17 cellular contexts compared by ENCODE assay signal in genomic region chr15:99590913-99591646, GRCh38. TPM values are rescaled to one million over a fixed set of nuclear protein-coding genes. Genes with fewer than 3 reads are reported as not detected.
DNase-seq lines count a peak whose midpoint lies in the region; ATAC-seq and TF ChIP-seq lines count a peak whose summit lies in the region.
"Had no signal": no experiment of that assay in that cellular context is flagged by ENCODE, and none has a peak within 500 bp of the region (broad histone marks: within the 10 kb centered on the region; RNA-seq: fewer than 3 reads in every experiment).

No MANE protein-coding gene starts in this region.

- H3K36me3 Mint-ChIP-seq in activated naive CD8-positive, alpha-beta T cell, result peaks cover 23% of the 10 kb centered on the region
- peaks cover 52% of the 10 kb centered on the region for H3K36me3 Mint-ChIP-seq in activated naive CD8-positive, alpha-beta T cell treated with anti-CD3 and anti-CD28 coated beads for 36 hours
- H3K36me3 Mint-ChIP-seq in stimulated activated naive B cell treated with anti-CD40 and anti-IgM and Interleukin-4, amounts not matched to agents 10 μg/mL and 1 μg/mL and 100 μg/mL, for 72 hours, result peaks cover 36 to 71% of the 10 kb centered on the region in 2 donors

- no peak for TF ChIP-seq CTCF in lower leg skin (IDR thresholded peaks at IDR 0.05)

- no peaks in the 10 kb centered on the region for H3K27me3 Mint-ChIP-seq in activated naive CD8-positive, alpha-beta T cell
- no peaks in the 10 kb centered on the region for H3K27me3 Mint-ChIP-seq in activated naive CD8-positive, alpha-beta T cell treated with anti-CD3 and anti-CD28 coated beads for 36 hours
- H3K27me3 Mint-ChIP-seq in stimulated activated naive B cell treated with anti-CD40 and anti-IgM and Interleukin-4, amounts not matched to agents 10 μg/mL and 1 μg/mL and 100 μg/mL, for 72 hours, result no peaks in the 10 kb centered on the region

- H3K4me1 Mint-ChIP-seq in activated naive CD8-positive, alpha-beta T cell (ENCODE audit: low read depth), result peaks cover 54% of the 10 kb centered on the region
- peaks cover 40% of the 10 kb centered on the region for H3K4me1 Mint-ChIP-seq in activated naive CD8-positive, alpha-beta T cell treated with anti-CD3 and anti-CD28 coated beads for 36 hours
- peaks cover 37 to 70% of the 10 kb centered on the region in 2 donors for H3K4me1 Mint-ChIP-seq in stimulated activated naive B cell treated with anti-CD40 and anti-IgM and Interleukin-4, amounts not matched to agents 10 μg/mL and 1 μg/mL and 100 μg/mL, for 72 hours

- H3K9ac ChIP-seq in SK-N-MC (ENCODE audit: insufficient read length), result peak overlapping the region; percentile 91

- DNase-seq in activated naive CD8-positive, alpha-beta T cell treated with anti-CD3 and anti-CD28 coated beads for 36 hours, result no peak
- DNase-seq in SK-N-MC (ENCODE audit: low read depth, low spot score) (no peak), head of caudate nucleus (no peak), NCI-H2081 (lab: John Stamatoyannopoulos, UW) (no peak), lower leg skin (ENCODE audit: low spot score in 2 of 2) (no peak)
- no peak for DNase-seq in stimulated activated naive B cell treated with anti-CD40 and anti-IgM and Interleukin-4, amounts not matched to agents 10 μg/mL and 1 μg/mL and 100 μg/mL, for 72 hours
- DNase-seq: ACHN; activated CD4-positive, alpha-beta T cell treated with anti-CD3 and anti-CD28 coated beads, Interleukin-2, amount 50 U/mL, for 1 hour; activated naive CD4-positive, alpha-beta T cell; central memory CD4-positive, alpha-beta T cell; NCI-H1436 treated with DMSO at 0.1 percent for 48 hours; NCI-H526; Peyer's patch; stimulated activated CD4-positive, alpha-beta T cell treated with anti-CD3 and anti-CD28 coated beads, Interleukin-15, amount 100 ng/mL, for 24 hours had no signal

- peak overlapping the region; percentile 100 for H3K27ac ChIP-seq in SK-N-MC
- H3K27ac ChIP-seq: Peyer's patch, prostate gland had no signal

- intact Hi-C loops in head of caudate nucleus (cut with DNase I), result no loop called here
- intact Hi-C loops in lower leg skin (cut with DNase I; ENCODE audit: low total_unique reads), result no loop called here

- H3K9me3 Mint-ChIP-seq in activated naive CD8-positive, alpha-beta T cell (ENCODE audit: low read depth), result peaks cover 11% of the 10 kb centered on the region
- peaks cover 23% of the 10 kb centered on the region for H3K9me3 Mint-ChIP-seq in activated naive CD8-positive, alpha-beta T cell treated with anti-CD3 and anti-CD28 coated beads for 36 hours
- peaks cover 4 to 9% of the 10 kb centered on the region in 2 donors for H3K9me3 Mint-ChIP-seq in stimulated activated naive B cell treated with anti-CD40 and anti-IgM and Interleukin-4, amounts not matched to agents 10 μg/mL and 1 μg/mL and 100 μg/mL, for 72 hours

- H3K36me3 ChIP-seq in SK-N-MC (ENCODE audit: insufficient read depth, low read length), result peaks cover 26% of the 10 kb centered on the region
- H3K36me3 ChIP-seq: Peyer's patch, prostate gland had no signal

- peaks cover 2% of the 10 kb centered on the region; the same call in 1 of the 2 replicates for H3K9me3 ChIP-seq in SK-N-MC (ENCODE audit: low read depth, low read length)
- H3K9me3 ChIP-seq: Peyer's patch, prostate gland had no signal

- peak overlapping the region; percentile 3 for H3K27ac Mint-ChIP-seq in activated naive CD8-positive, alpha-beta T cell
- no peak overlapping the region for H3K27ac Mint-ChIP-seq in activated naive CD8-positive, alpha-beta T cell treated with anti-CD3 and anti-CD28 coated beads for 36 hours
- H3K27ac Mint-ChIP-seq in stimulated activated naive B cell treated with anti-CD40 and anti-IgM and Interleukin-4, amounts not matched to agents 10 μg/mL and 1 μg/mL and 100 μg/mL, for 72 hours, result peak overlapping the region; percentile 52

- ATAC-seq in GM21786 (IDR thresholded peaks at IDR 0.05; ENCODE audit: unreplicated experiment), result peak; percentile 77
- ATAC-seq in stimulated activated naive B cell treated with anti-CD40 and anti-IgM and Interleukin-4, amounts not matched to agents 10 μg/mL and 1 μg/mL and 100 μg/mL, for 72 hours (replicated peaks), result peak; percentile 63 to 77

- 75 to 78% methylated on average over 2 of the region's 2 CpGs for WGBS in lower leg skin, 2 donors

- no peak for TF ChIP-seq POLR2A in lower leg skin (IDR thresholded peaks at IDR 0.05)

- H3K4me3 Mint-ChIP-seq in activated naive CD8-positive, alpha-beta T cell, result no peak overlapping the region
- no peak overlapping the region for H3K4me3 Mint-ChIP-seq in activated naive CD8-positive, alpha-beta T cell treated with anti-CD3 and anti-CD28 coated beads for 36 hours
- peak overlapping the region in 1 of 2 donors; percentile 26 for H3K4me3 Mint-ChIP-seq in stimulated activated naive B cell treated with anti-CD40 and anti-IgM and Interleukin-4, amounts not matched to agents 10 μg/mL and 1 μg/mL and 100 μg/mL, for 72 hours

- H3K4me3 ChIP-seq in SK-N-MC, result peak overlapping the region; percentile 78
- no peak overlapping the region for H3K4me3 ChIP-seq in lower leg skin (ENCODE audit: low read depth, poor library complexity, severe bottlenecking)
- H3K4me3 ChIP-seq: Peyer's patch, prostate gland had no signal

RNA-seq across cellular contexts. Expression of gene MEF2A, which starts 25.3 kb away (rescaled TPM):
- total RNA-seq in activated naive CD8-positive, alpha-beta T cell treated with anti-CD3 and anti-CD28 coated beads for 36 hours, result 10 to 100 TPM; 20.9 to 21.9 TPM
- total RNA-seq in lower leg skin, result 100 to 1,000 TPM in 2 of 4 donors, 10 to 100 TPM in 2; 71.9 to 126 (median 103) TPM
